Comparison of ENCODE assay signal across 8 cellular contexts in genomic region chr11:60914620-60915249, GRCh38. TPM values are rescaled to one million over a fixed set of nuclear protein-coding genes. Genes with fewer than 3 reads are reported as not detected.
A peak's percentile ranks its signal among the peaks of the same experiment; 100 is the strongest.
DNase-seq lines count a peak whose midpoint lies in the region; TF ChIP-seq lines count a peak whose summit lies in the region.

No MANE protein-coding gene starts in this region.

- H3K9me3 Mint-ChIP-seq in HFFc6, result no peaks in the 10 kb centered on the region

- peak overlapping the region; percentile 80; the same call in 1 of the 2 replicates for H3K9ac ChIP-seq in iPS-20b (ENCODE audit: low read depth, low read length)

- H3K36me3 Mint-ChIP-seq in HFFc6 (ENCODE audit: low read depth), result no peaks in the 10 kb centered on the region

- TF ChIP-seq CTCF in HFFc6 (IDR thresholded peaks at IDR 0.05) (no peak), astrocyte of the spinal cord (IDR thresholded peaks at IDR 0.05; ENCODE audit: low read depth, low read length) (no peak)

- H3K4me1 Mint-ChIP-seq in HFFc6 (ENCODE audit: low read depth), result peaks cover 58% of the 10 kb centered on the region

- peak overlapping the region; percentile 75 for H3K4me3 ChIP-seq in astrocyte of the spinal cord (ENCODE audit: low read depth, low read length)
- peak overlapping the region; percentile 68 for H3K4me3 ChIP-seq in iPS-20b (ENCODE audit: low read length)

- H3K4me1 ChIP-seq in iPS-20b (ENCODE audit: insufficient read depth, low read length), result peaks cover 20% of the 10 kb centered on the region

- peaks cover 5% of the 10 kb centered on the region for H3K27me3 Mint-ChIP-seq in HFFc6 (ENCODE audit: insufficient read depth)

- H3K36me3 ChIP-seq in iPS-20b (ENCODE audit: insufficient read depth, low read depth, low read length), result peaks cover 6% of the 10 kb centered on the region; the same call in 1 of the 2 replicates

- peak overlapping the region; percentile 95 for H3K4me3 Mint-ChIP-seq in HFFc6

- peak overlapping the region; percentile 73 for H3K27ac Mint-ChIP-seq in HFFc6

- no peak overlapping the region for H3K27ac ChIP-seq in iPS-20b (ENCODE audit: low read length)

- H3K27me3 ChIP-seq in iPS-20b (ENCODE audit: insufficient read depth, low read length), result peaks cover 29% of the 10 kb centered on the region

- H3K9me3 ChIP-seq in iPS-20b (ENCODE audit: insufficient read depth, low read depth, low read length), result no peaks in the 10 kb centered on the region

- DNase-seq in EL, result peak; percentile 53
- no peak for DNase-seq in HFFc6
- DNase-seq in RKO (ENCODE audit: low spot score), result peak; percentile 49
- peak; percentile 47 for DNase-seq in astrocyte of the spinal cord (ENCODE audit: low read depth, low spot score)
- peak; percentile 56 for DNase-seq in stimulated activated CD8-positive, alpha-beta memory T cell treated with anti-CD3 and anti-CD28 coated beads, Interleukin-4, amount 100 ng/mL, for 48 hours
- no peak for DNase-seq in NCI-H1930 (lab: John Stamatoyannopoulos, UW)
- no peak for DNase-seq in NCI-H2029 treated with DMSO at 0.1 percent for 48 hours (lab: John Stamatoyannopoulos, UW)

- in situ Hi-C loops in astrocyte of the spinal cord (cut with HindIII; ENCODE audit: low sequenced_read_pairs), result no loop called here

RNA-seq across cellular contexts. Expression of gene TMEM109, which starts 0.8 kb away (rescaled TPM):
- 100 to 1,000 TPM in 1 of 6 experiments, 10 to 100 TPM in 5; 74.6 to 101 (median 92.5) TPM for total RNA-seq in HFFc6 (2021; fragmentation: NEBNext Ultra II Directional; extraction: Animal tissue kit (Norgen Biotek cat#: 25700))

RNA-seq across cellular contexts. Expression of gene PRPF19, which starts 8.3 kb away (rescaled TPM):
- total RNA-seq in HFFc6 (2021; fragmentation: NEBNext Ultra II Directional; extraction: Animal tissue kit (Norgen Biotek cat#: 25700)), result 10 to 100 TPM; 72.5 to 95.1 (median 89.4) TPM

RNA-seq across cellular contexts. Expression of gene TMEM132A, which starts 9.5 kb away (rescaled TPM):
- total RNA-seq in HFFc6 (2021; fragmentation: NEBNext Ultra II Directional; extraction: Animal tissue kit (Norgen Biotek cat#: 25700)), result 10 to 100 TPM; 23.8 to 32.2 (median 26.9) TPM

RNA-seq across cellular contexts. Expression of gene SLC15A3, which starts 37.2 kb away (rescaled TPM):
- 1 to 10 TPM; 2.7 to 6.6 (median 3.4) TPM for total RNA-seq in HFFc6 (2021; fragmentation: NEBNext Ultra II Directional; extraction: Animal tissue kit (Norgen Biotek cat#: 25700))

RNA-seq across cellular contexts. Expression of gene ZP1, which starts 47.4 kb away (rescaled TPM):
- under 1 TPM in 3 of 6 experiments, not detected in 3; 0.13 to 0.30 (median 0.29) TPM for total RNA-seq in HFFc6 (2021; fragmentation: NEBNext Ultra II Directional; extraction: Animal tissue kit (Norgen Biotek cat#: 25700))

Comparison
In these comparisons a context has a peak if more than half of its experiments do, and no peak if none do; other contexts are left out.
1. DNase-seq: peak in EL (single experiment), RKO (single experiment), astrocyte of the spinal cord (single experiment) and stimulated activated CD8-positive, alpha-beta memory T cell treated with anti-CD3 and anti-CD28 coated beads, Interleukin-4, amount 100 ng/mL, for 48 hours (single experiment); none in HFFc6 (single experiment), NCI-H1930 (0 of 2) and NCI-H2029 treated with DMSO at 0.1 percent for 48 hours (single experiment).